ENCODE assay signal across 25 cellular contexts in genomic region chr21:44518684-44519083, GRCh38. TPM values are rescaled to one million over a fixed set of nuclear protein-coding genes. Genes with fewer than 3 reads are reported as not detected.
DNase-seq lines count a peak whose midpoint lies in the region; ATAC-seq, FAIRE-seq and TF ChIP-seq lines count a peak whose summit lies in the region.
"Had no signal": no experiment of that assay in that cellular context is flagged by ENCODE, and none has a peak within 500 bp of the region (broad histone marks: within the 10 kb centered on the region; RNA-seq: fewer than 3 reads in every experiment).

No MANE protein-coding gene starts in this region.

- no TSS peak for BruUV-seq in HCT116 (replicated peaks; lab: Mats Ljungman, UMichigan)

- H3K4me3 ChIP-seq in HCT116 (replicated peaks in 1 of 2; ENCODE audit: low read depth in 1 of 2, low read length in 2 of 2) (peak overlapping the region; percentile 65 to 66; a peak in 3 of 4 replicates), kidney (ENCODE audit: low read length in 2 of 2) (no peak overlapping the region), transverse colon (no peak overlapping the region)
- H3K4me3 ChIP-seq: HAP-1 had no signal

- TF ChIP-seq EP300 in transverse colon (IDR thresholded peaks at IDR 0.05; ENCODE audit: low read depth), result no peak

- H3K9ac ChIP-seq in HCT116 (ENCODE audit: low read length) (no peak overlapping the region), kidney (ENCODE audit: low read length in 2 of 2) (no peak overlapping the region)

- H3K36me3 ChIP-seq in HCT116 (ENCODE audit: control insufficient read depth in 1 of 2, insufficient read depth in 2 of 2, low read length in 2 of 2) (no peaks in the 10 kb centered on the region), kidney (ENCODE audit: control insufficient read depth in 1 of 2, insufficient read depth in 2 of 2, low read length in 2 of 2) (no peaks in the 10 kb centered on the region), transverse colon (no peaks in the 10 kb centered on the region)
- H3K36me3 ChIP-seq: HAP-1 had no signal

- CTCF ChIA-PET in HCT116 (lab: Charles Lee), result interaction anchor here (2.9 kb wide), 1 partner anchor 275 kb away, joined by 11 read pairs; no protein-coding TSS in a partner anchor

- DNase-seq in HCT116 (ENCODE audit: low read depth, low spot score) (no peak), kidney (peak; percentile 32), posterior vena cava (ENCODE audit: low spot score) (peak; percentile 37), UCSD-AML1 (lab: John Stamatoyannopoulos, UW; ENCODE audit: unreplicated experiment) (no peak), transverse colon (no peak)
- no peak for DNase-seq in stimulated activated CD4-positive, alpha-beta T cell treated with anti-CD3 and anti-CD28 coated beads, Interleukin-1b, Interleukin-23, amount 100 ng/mL, for 48 hours
- DNase-seq: CD4-positive, alpha-beta memory T cell; DMS153; KG1; NCI-H1105; NCI-H146; NCI-H2029; NCI-H345; NCI-H524; OCI-M1 had no signal

- TF ChIP-seq POLR2A in HCT116 (IDR thresholded peaks at IDR 0.05; ENCODE audit: borderline replicate concordance, extremely low read depth, insufficient read depth, insufficient read length), result no peak
- no peak for TF ChIP-seq POLR2A in transverse colon (IDR thresholded peaks at IDR 0.05)

- in situ Hi-C loops in transverse colon (cut with MboI; ENCODE audit: low pct_ligation_motif_present in 1 of 4, low pct_unique_long_range_greater_than_20kb in 1 of 4, low sequenced_read_pairs in 3 of 4), result loop anchor here in 2 of 4 donors (10.0 to 25.0 kb wide), 2 partner anchors 269 to 276 kb away; no protein-coding TSS in a partner anchor

- intact Hi-C loops in HCT116 (cut with micrococcal nuclease), result loop anchor here (10.0 kb wide), 1 partner anchor 616 kb away; no protein-coding TSS in a partner anchor
- intact Hi-C loops in kidney (cut with DNase I), result no loop called here
- intact Hi-C loops in posterior vena cava (cut with DNase I), result no loop called here
- intact Hi-C loops in transverse colon (cut with DNase I; ENCODE audit: low total_unique reads), result no loop called here

- no peak overlapping the region for H2AFZ ChIP-seq in HCT116 (ENCODE audit: low read depth, low read length, poor library complexity, severe bottlenecking)

- TF ChIP-seq RAD21 in HCT116 (IDR thresholded peaks at IDR 0.05; ENCODE audit: low read depth), result no peak

- H3K79me2 ChIP-seq in HCT116 (ENCODE audit: insufficient read depth, low read length), result peaks cover 12% of the 10 kb centered on the region; the same call in 1 of the 2 replicates

- H3K27ac ChIP-seq in C4-2B (peak overlapping the region; percentile 74), HCT116 (ENCODE audit: low read depth, low read length) (no peak overlapping the region), kidney (ENCODE audit: low read depth in 2 of 2, low read length in 2 of 2) (no peak overlapping the region), transverse colon (no peak overlapping the region)

- no peaks in the 10 kb centered on the region for H3K27me3 ChIP-seq in HCT116 (ENCODE audit: insufficient read depth, low read length)
- no peaks in the 10 kb centered on the region for H3K27me3 ChIP-seq in transverse colon

- TF ChIP-seq CTCF in C4-2B (conservative IDR thresholded peaks at IDR 0.05) (no peak), HCT116 (IDR thresholded peaks at IDR 0.05 in 2 of 3, conservative IDR thresholded peaks at IDR 0.05 in 1 of 3; ENCODE audit: borderline replicate concordance in 1 of 3, insufficient read depth in 1 of 3, low read depth in 2 of 3, low read length in 2 of 3) (no peak), kidney (IDR thresholded peaks at IDR 0.05; ENCODE audit: borderline replicate concordance, extremely low read depth, insufficient read depth) (no peak), transverse colon (IDR thresholded peaks at IDR 0.05) (no peak)

- WGBS in transverse colon (ENCODE audit: low coverage in 1 of 2), 2 donors, result 73 to 100% methylated on average over 2 to 12 of the region's 12 CpGs

- FAIRE-seq in kidney (lab: Jason Lieb, UNC), result no peak
- FAIRE-seq: GM12891, RCC 7860 had no signal

- POLR2A ChIA-PET in HCT116 (lab: Charles Lee), result no interaction called here

- H4K20me1 ChIP-seq in HCT116 (ENCODE audit: insufficient read depth), result no peaks in the 10 kb centered on the region

- RAD21 ChIA-PET in HCT116 (lab: Charles Lee; ENCODE audit: low non-redundant PET in 1 of 2, low total read pairs in 2 of 2, uncharacterized antibody in 2 of 2, unreplicated experiment in 2 of 2), result no interaction called here

- H3K4me1 ChIP-seq in HCT116 (ENCODE audit: control insufficient read depth in 1 of 2, insufficient read depth in 2 of 2, low read length in 2 of 2), result peaks cover 3 to 13% of the 10 kb centered on the region in 2 experiments; a peak in 2 of 4 replicates
- no peaks in the 10 kb centered on the region for H3K4me1 ChIP-seq in kidney (ENCODE audit: control insufficient read depth in 1 of 2, insufficient read depth in 1 of 2, low read depth in 1 of 2, low read length in 2 of 2)
- H3K4me1 ChIP-seq in transverse colon, result no peaks in the 10 kb centered on the region
- H3K4me1 ChIP-seq: HAP-1 had no signal

- no peak for ATAC-seq in HCT116
- ATAC-seq: Right ventricle myocardium inferior had no signal

- no peaks in the 10 kb centered on the region for H3K9me2 ChIP-seq in HCT116 (ENCODE audit: insufficient read depth)

- H3K9me3 ChIP-seq in HCT116 (ENCODE audit: control insufficient read depth in 1 of 2, insufficient read depth in 1 of 2, low read depth in 1 of 2, low read length in 2 of 2), result peaks cover 0 to 7% of the 10 kb centered on the region in 2 experiments; a peak in 1 of 4 replicates
- no peaks in the 10 kb centered on the region for H3K9me3 ChIP-seq in kidney (ENCODE audit: control insufficient read depth in 1 of 2, low read length in 2 of 2)
- no peaks in the 10 kb centered on the region for H3K9me3 ChIP-seq in transverse colon
- H3K9me3 ChIP-seq: HAP-1 had no signal

- peak overlapping the region; percentile 78 for H3K4me2 ChIP-seq in HCT116 (ENCODE audit: low read length)

TF ChIP-seq in HCT116, 20 proteins besides CTCF, POLR2A, EP300 and RAD21 (continues in another document):
- no peak for TF ChIP-seq YY1 (IDR thresholded peaks at IDR 0.05; ENCODE audit: extremely low read depth, insufficient replicate concordance, low read depth, low read length)
- TF ChIP-seq EZH2phosphoT487 (IDR thresholded peaks at IDR 0.05; ENCODE audit: borderline replicate concordance), result no peak
- TF ChIP-seq JUND (IDR thresholded peaks at IDR 0.05), result no peak
- no peak for TF ChIP-seq TCF7L2 (IDR thresholded peaks at IDR 0.05; ENCODE audit: borderline replicate concordance, extremely low read depth, insufficient read depth, insufficient read length)
- TF ChIP-seq SIN3A (IDR thresholded peaks at IDR 0.05; ENCODE audit: low read depth), result no peak
- TF ChIP-seq SP1 (IDR thresholded peaks at IDR 0.05; ENCODE audit: low read depth), result no peak
- no peak for TF ChIP-seq EZH2 (IDR thresholded peaks at IDR 0.05)
- no peak for TF ChIP-seq ZFX (IDR thresholded peaks at IDR 0.05)
- no peak for TF ChIP-seq CEBPB (IDR thresholded peaks at IDR 0.05; ENCODE audit: low read depth)
- no peak for TF ChIP-seq SRF (IDR thresholded peaks at IDR 0.05; ENCODE audit: low read depth)
- no peak for TF ChIP-seq REST (IDR thresholded peaks at IDR 0.05; ENCODE audit: low read depth)
- no peak for TF ChIP-seq POLR2AphosphoS5 (IDR thresholded peaks at IDR 0.05; ENCODE audit: low read depth, low read length)
- TF ChIP-seq ELF1 (IDR thresholded peaks at IDR 0.05; ENCODE audit: borderline replicate concordance, low read depth), result no peak
- no peak for TF ChIP-seq EGR1 (IDR thresholded peaks at IDR 0.05; ENCODE audit: low read depth)

RNA-seq across cellular contexts. Expression of gene KRTAP10-1, which starts 21.3 kb away (rescaled TPM):
- total RNA-seq in HCT116 (2021; ENCODE audit: unreplicated experiment) (not detected), kidney (not detected), posterior vena cava (not detected), transverse colon (not detected)
- polyA plus RNA-seq in HCT116 (2012), result not detected in 2 replicates
- not detected for polyA plus RNA-seq in kidney (ENCODE audit: insufficient read depth, low read depth, low replicate concordance)
- total RNA-seq: CD4-positive, alpha-beta memory T cell; G401; HT1080; Right ventricle myocardium inferior; SK-MEL-5 had no signal
- polyA plus RNA-seq: BJ; CD4-positive, alpha-beta memory T cell had no signal

RNA-seq across cellular contexts. Expression of gene KRTAP10-2, which starts 32.6 kb away (rescaled TPM):
- total RNA-seq in HCT116 (2021; ENCODE audit: unreplicated experiment) (not detected), kidney (not detected), posterior vena cava (not detected), transverse colon (not detected)
- polyA plus RNA-seq in HCT116 (2012), result not detected in 2 replicates
- polyA plus RNA-seq in kidney (ENCODE audit: insufficient read depth, low read depth, low replicate concordance), result not detected
- total RNA-seq: CD4-positive, alpha-beta memory T cell; G401; HT1080; Right ventricle myocardium inferior; SK-MEL-5 had no signal
- polyA plus RNA-seq: BJ; CD4-positive, alpha-beta memory T cell had no signal

RNA-seq across cellular contexts. Expression of gene KRTAP10-3, which starts 39.9 kb away (rescaled TPM):
- total RNA-seq in HCT116 (2021; ENCODE audit: unreplicated experiment) (not detected), kidney (not detected), posterior vena cava (not detected), transverse colon (not detected)
- not detected in 2 replicates for polyA plus RNA-seq in HCT116 (2012)
- polyA plus RNA-seq in kidney (ENCODE audit: insufficient read depth, low read depth, low replicate concordance), result not detected
- total RNA-seq: CD4-positive, alpha-beta memory T cell; G401; HT1080; Right ventricle myocardium inferior; SK-MEL-5 had no signal
- polyA plus RNA-seq: BJ; CD4-positive, alpha-beta memory T cell had no signal

RNA-seq across cellular contexts. Expression of gene KRTAP10-4, which starts 54.8 kb away (rescaled TPM):
- total RNA-seq in HCT116 (2021; ENCODE audit: unreplicated experiment) (not detected), kidney (not detected), posterior vena cava (not detected), transverse colon (not detected)
- not detected in 2 replicates for polyA plus RNA-seq in HCT116 (2012)
- polyA plus RNA-seq in kidney (ENCODE audit: insufficient read depth, low read depth, low replicate concordance), result not detected
- total RNA-seq: A673; CD4-positive, alpha-beta memory T cell; G401; HT1080; Right ventricle myocardium inferior; SK-MEL-5 had no signal
- polyA plus RNA-seq: BJ; CD4-positive, alpha-beta memory T cell had no signal

Comparison
In these comparisons a context has a peak if more than half of its experiments do, and no peak if none do; other contexts are left out.
1. DNase-seq: peak in kidney (single experiment) and posterior vena cava (single experiment); none in HCT116 (single experiment), UCSD-AML1 (single experiment), stimulated activated CD4-positive, alpha-beta T cell treated with anti-CD3 and anti-CD28 coated beads, Interleukin-1b, Interleukin-23, amount 100 ng/mL, for 48 hours (single experiment) and transverse colon (single experiment).
2. H3K4me3 ChIP-seq: peak in HCT116 (2 of 2); none in kidney (0 of 2) and transverse colon (0 of 4).